ENCODE assay signal across 9 cellular contexts in genomic region chr11:69670158-69670845, GRCh38. TPM values are rescaled to one million over a fixed set of nuclear protein-coding genes. Genes with fewer than 3 reads are reported as not detected.
DNase-seq lines count a peak whose midpoint lies in the region; ATAC-seq and TF ChIP-seq lines count a peak whose summit lies in the region.
"Had no signal": no experiment of that assay in that cellular context is flagged by ENCODE, and none has a peak within 500 bp of the region (broad histone marks: within the 10 kb centered on the region; RNA-seq: fewer than 3 reads in every experiment).

No MANE protein-coding gene starts in this region.

- H3K79me1 ChIP-seq in neuronal stem cell (ENCODE audit: low read depth, low read length): peaks cover 5% of the 10 kb centered on the region

- H3K14ac ChIP-seq in neuronal stem cell (ENCODE audit: low read length): no peak overlapping the region

- H3K4me3 ChIP-seq in Karpas-422 (ENCODE audit: low read length) (no peak overlapping the region), Peyer's patch (no peak overlapping the region), fibroblast of the aortic adventitia (ENCODE audit: low read depth, low read length) (no peak overlapping the region), neuronal stem cell (ENCODE audit: low read length in 2 of 2) (no peak overlapping the region), thoracic aorta (no peak overlapping the region)

- H3K4ac ChIP-seq in neuronal stem cell (ENCODE audit: low read length): no peak overlapping the region

- no peak overlapping the region for H3K23ac ChIP-seq in neuronal stem cell (ENCODE audit: low read depth, low read length, poor library complexity)

- no peak overlapping the region for H3K9ac ChIP-seq in Karpas-422 (ENCODE audit: low read length)
- peak overlapping the region; percentile 30 for H3K9ac ChIP-seq in neuronal stem cell (ENCODE audit: low read depth, low read length, poor library complexity)

- H2AK5ac ChIP-seq in neuronal stem cell (ENCODE audit: low read depth, low read length): no peak overlapping the region

- no peak overlapping the region for H2BK12ac ChIP-seq in neuronal stem cell (ENCODE audit: low read length)

- H3K27me3 ChIP-seq in Karpas-422 (ENCODE audit: low read length) (no peaks in the 10 kb centered on the region), Peyer's patch (no peaks in the 10 kb centered on the region), neuronal stem cell (ENCODE audit: control insufficient read depth in 3 of 3, insufficient read depth in 3 of 3, low read depth in 1 of 3, low read length in 3 of 3) (no peaks in the 10 kb centered on the region), thoracic aorta (replicated peaks; ENCODE audit: insufficient read depth) (no peaks in the 10 kb centered on the region)

- TF ChIP-seq CTCF in Peyer's patch (IDR thresholded peaks at IDR 0.05) (peak; percentile 70 to 96 (median 86)), fibroblast of the aortic adventitia (IDR thresholded peaks at IDR 0.05; ENCODE audit: insufficient read depth, low read length) (peak; percentile 95), thoracic aorta (IDR thresholded peaks at IDR 0.05) (peak; percentile 89)

- H3K36me3 ChIP-seq in Karpas-422 (ENCODE audit: insufficient read depth, low read length): peaks cover 8% of the 10 kb centered on the region; the same call in 1 of the 2 replicates
- peaks cover 0 to 58% (median 0%) of the 10 kb centered on the region in 3 donors for H3K36me3 ChIP-seq in Peyer's patch
- H3K36me3 ChIP-seq in neuronal stem cell (replicated peaks in 1 of 2; ENCODE audit: control insufficient read depth in 2 of 2, insufficient read depth in 2 of 2, low read length in 2 of 2): peaks cover 11 to 71% of the 10 kb centered on the region in 2 donors
- peaks cover 22% of the 10 kb centered on the region for H3K36me3 ChIP-seq in thoracic aorta

- H3K4me1 ChIP-seq in Karpas-422 (ENCODE audit: low read length): peaks cover 12% of the 10 kb centered on the region
- H3K4me1 ChIP-seq in Peyer's patch: peaks cover 0 to 26% (median 13%) of the 10 kb centered on the region in 4 donors
- peaks cover 5 to 8% of the 10 kb centered on the region in 2 donors for H3K4me1 ChIP-seq in neuronal stem cell (ENCODE audit: control insufficient read depth in 2 of 2, insufficient read depth in 1 of 2, low read depth in 1 of 2, low read length in 2 of 2)
- peaks cover 13 to 31% of the 10 kb centered on the region in 2 donors for H3K4me1 ChIP-seq in thoracic aorta (ENCODE audit: control insufficient read depth in 1 of 2, low read depth in 2 of 2)

- peak overlapping the region; percentile 38 for H2BK15ac ChIP-seq in neuronal stem cell (ENCODE audit: low read length)

- no peak for TF ChIP-seq POLR2A in Peyer's patch (IDR thresholded peaks at IDR 0.05)

- peak overlapping the region; percentile 89 for H3K18ac ChIP-seq in neuronal stem cell (ENCODE audit: low read length)

- H4K8ac ChIP-seq in neuronal stem cell (ENCODE audit: low read depth, low read length): no peak overlapping the region

- ATAC-seq in thoracic aorta (ENCODE audit: insufficient number of reproducible peaks, low FRiP score, low read depth) (peak; percentile 45), HG02642 (IDR thresholded peaks at IDR 0.05; ENCODE audit: poor library complexity, unreplicated experiment) (no peak)

- H3K4me2 ChIP-seq in Karpas-422 (ENCODE audit: low read depth, low read length, poor library complexity, severe bottlenecking) (no peak overlapping the region), neuronal stem cell (ENCODE audit: insufficient read depth, low read length, poor library complexity, severe bottlenecking) (no peak overlapping the region)

- no peaks in the 10 kb centered on the region for H3K9me3 ChIP-seq in Karpas-422 (ENCODE audit: low read length)
- no peaks in the 10 kb centered on the region for H3K9me3 ChIP-seq in Peyer's patch
- H3K9me3 ChIP-seq in neuronal stem cell (replicated peaks in 1 of 2; ENCODE audit: control insufficient read depth in 2 of 2, insufficient read depth in 1 of 2, low read depth in 1 of 2, low read length in 2 of 2): no peaks in the 10 kb centered on the region
- no peaks in the 10 kb centered on the region for H3K9me3 ChIP-seq in thoracic aorta

- no peak overlapping the region for H2BK5ac ChIP-seq in neuronal stem cell (ENCODE audit: low read length)

- H3K27ac ChIP-seq in Karpas-422 (ENCODE audit: low read length): no peak overlapping the region
- no peak overlapping the region for H3K27ac ChIP-seq in Peyer's patch
- no peak overlapping the region for H3K27ac ChIP-seq in neuronal stem cell (replicated peaks; ENCODE audit: low read length)
- peak overlapping the region in 1 of 2 donors; percentile 59 for H3K27ac ChIP-seq in thoracic aorta

- DNase-seq in DMS 273 treated with DMSO at 0.1 percent for 48 hours (lab: John Stamatoyannopoulos, UW): peak; percentile 16
- DNase-seq in Karpas-422: peak; percentile 90
- peak; percentile 65 to 88 (median 83) for DNase-seq in Peyer's patch
- peak; percentile 33 for DNase-seq in activated T-helper 1 cell treated with Interleukin-2 at 50 U/mL for 16 hours (ENCODE audit: low read depth)
- DNase-seq in fibroblast of the aortic adventitia (ENCODE audit: low read depth): peak; percentile 91
- DNase-seq in neuronal stem cell (ENCODE audit: low spot score): peak; percentile 72
- DNase-seq in thoracic aorta (ENCODE audit: low spot score): no peak

- H2AFZ ChIP-seq in Karpas-422 (ENCODE audit: low read length) (no peak overlapping the region), neuronal stem cell (ENCODE audit: low read length) (peak overlapping the region; percentile 49)

- H4K91ac ChIP-seq in neuronal stem cell (ENCODE audit: low read depth, low read length, poor library complexity): no peak overlapping the region

- peaks cover 22% of the 10 kb centered on the region for H4K20me1 ChIP-seq in Karpas-422 (ENCODE audit: insufficient read depth, low read depth, low read length)

- no peak overlapping the region for H2BK120ac ChIP-seq in neuronal stem cell (ENCODE audit: low read depth, low read length)

- WGBS in neuronal stem cell (ENCODE audit: extremely low coverage in 2 of 2, insufficient read length in 2 of 2, insufficient replicate concordance in 1 of 2), 2 donors: no CpG with 5 or more reads among the region's 18 CpGs

- H3K9me2 ChIP-seq in Karpas-422 (replicated peaks; ENCODE audit: insufficient read depth, low read length): no peaks in the 10 kb centered on the region

- H3K79me2 ChIP-seq in Karpas-422 (ENCODE audit: low read length): peaks cover 26% of the 10 kb centered on the region

RNA-seq across cellular contexts. Expression of gene LTO1, which starts 4.9 kb away (rescaled TPM):
- 24.2 and 26.2 TPM in 2 replicates for total RNA-seq in Karpas-422 (2014; rRNA removed; shearing (Covaris generic); ENCODE audit: low replicate concordance)
- total RNA-seq in Peyer's patch (10 to 100 TPM; 22.1 to 50.3 (median 36.6) TPM), fibroblast of the aortic adventitia (ENCODE audit: low replicate concordance) (16.4 and 35.2 TPM in 2 replicates), thoracic aorta (10 to 100 TPM; 23.6 to 43.5 TPM)
- polyA plus RNA-seq in neuronal stem cell (2013, experiment 1 of 2): 13.6 TPM
- polyA plus RNA-seq in neuronal stem cell (2013, experiment 2 of 2): 13.3 TPM

RNA-seq across cellular contexts. Expression of gene CCND1, which starts 29.3 kb away (rescaled TPM):
- 0.54 and 4.3 TPM in 2 replicates for total RNA-seq in Karpas-422 (2014; rRNA removed; shearing (Covaris generic); ENCODE audit: low replicate concordance)
- total RNA-seq in Peyer's patch: 10 to 100 TPM; 13.5 to 46.6 (median 40.0) TPM
- 344 and 770 TPM in 2 replicates for total RNA-seq in fibroblast of the aortic adventitia (ENCODE audit: low replicate concordance)
- polyA plus RNA-seq in neuronal stem cell (2013, experiment 1 of 2): 56.5 TPM
- polyA plus RNA-seq in neuronal stem cell (2013, experiment 2 of 2): 57.8 TPM
- total RNA-seq in thoracic aorta: 100 to 1,000 TPM; 109 to 142 TPM

RNA-seq across cellular contexts. Expression of gene FGF19, which starts 33.5 kb away (rescaled TPM):
- total RNA-seq in Karpas-422 (2014; rRNA removed; shearing (Covaris generic); ENCODE audit: low replicate concordance): not detected in 2 replicates
- total RNA-seq in Peyer's patch: 1 to 10 TPM in 2 of 4 donors, not detected in 2; 3.2 to 4.9 TPM
- not detected in 2 replicates for total RNA-seq in fibroblast of the aortic adventitia (ENCODE audit: low replicate concordance)
- polyA plus RNA-seq in neuronal stem cell (2013, experiment 1 of 2): 0.20 TPM
- 0.15 TPM for polyA plus RNA-seq in neuronal stem cell (2013, experiment 2 of 2)
- total RNA-seq in thoracic aorta: not detected
- polyA plus RNA-seq: adipose tissue had no signal
